8 cellular contexts compared by ENCODE assay signal in the genomic region with DNA sequence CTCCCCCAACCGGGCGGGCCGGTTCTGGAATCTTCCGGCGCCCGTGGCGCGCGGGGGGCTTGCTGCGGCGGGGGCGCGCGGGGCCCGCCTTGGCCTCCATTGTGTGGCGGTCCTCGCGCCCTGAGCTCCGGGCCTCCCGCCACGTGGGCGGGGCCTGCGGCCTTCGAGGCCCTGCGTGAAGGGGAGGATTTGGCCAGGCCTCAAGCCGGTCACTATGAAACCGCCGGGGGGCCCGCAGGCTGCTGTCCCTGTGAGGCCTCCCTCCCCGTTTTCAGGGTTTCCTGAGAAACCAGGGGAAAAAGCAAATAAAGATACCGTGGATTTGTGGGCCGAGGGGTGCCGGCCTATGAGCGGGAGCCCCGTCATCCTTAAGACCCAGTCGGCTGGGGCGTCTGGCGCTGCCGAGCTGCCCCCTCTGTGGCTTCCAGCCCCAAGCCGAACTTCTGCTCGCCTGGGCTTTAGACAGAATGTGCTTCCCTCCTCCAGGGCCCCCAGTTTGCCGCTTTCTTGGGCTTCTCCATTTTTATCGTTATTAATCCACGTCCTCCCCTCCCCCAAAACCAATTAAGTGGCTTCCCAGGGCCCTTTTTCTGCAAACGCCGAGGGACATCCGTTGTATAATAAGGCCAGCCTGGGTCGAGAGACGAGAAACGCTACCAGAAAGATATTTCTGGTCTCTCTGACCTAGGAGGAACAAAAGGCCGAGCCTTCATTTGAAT. TPM values are rescaled to one million over a fixed set of nuclear protein-coding genes. Genes with fewer than 3 reads are reported as not detected.
DNase-seq lines count a peak whose midpoint lies in the region; ATAC-seq and TF ChIP-seq lines count a peak whose summit lies in the region.

No MANE protein-coding gene starts in this region.

- peak in 2 of 4 experiments; percentile 9 to 23 for TF ChIP-seq CTCF in gastroesophageal sphincter (IDR thresholded peaks at IDR 0.05)

- H3K27ac ChIP-seq in gastroesophageal sphincter, result peak overlapping the region; percentile 94 to 99 (median 96)
- peak overlapping the region; percentile 95 for H3K27ac ChIP-seq in urinary bladder (ENCODE audit: low read depth)

- CTCF ChIA-PET in activated naive CD4-positive, alpha-beta T cell treated with anti-CD3 and anti-CD28 coated beads, Interleukin-2, amount 10 ng/mL, durations not matched to agents 7 days and 5 days (lab: Charles Lee), result no interaction called here

- peak overlapping the region; percentile 96 for H3K27ac Mint-ChIP-seq in activated naive CD4-positive, alpha-beta T cell treated with anti-CD3 and anti-CD28 coated beads, Interleukin-2, amount 10 ng/mL, durations not matched to agents 7 days and 5 days

- H3K4me3 Mint-ChIP-seq in activated naive CD4-positive, alpha-beta T cell treated with anti-CD3 and anti-CD28 coated beads, Interleukin-2, amount 10 ng/mL, durations not matched to agents 7 days and 5 days, result peak overlapping the region; percentile 84

- WGBS in gastroesophageal sphincter (ENCODE audit: low coverage in 1 of 2), 2 donors, result 0% methylated on average over 3 to 14 of the region's 51 CpGs
- WGBS in urinary bladder, result under 1% methylated on average over 51 of the region's 51 CpGs

- H3K4me3 ChIP-seq in gastroesophageal sphincter, result peak overlapping the region; percentile 70 to 86
- H3K4me3 ChIP-seq in neuron (ENCODE audit: low read length), result peak overlapping the region; percentile 79
- H3K4me3 ChIP-seq in urinary bladder (ENCODE audit: low read depth, low read length), result peak overlapping the region; percentile 82

- DNase-seq in NCI-H1417 (lab: John Stamatoyannopoulos, UW) (peak; percentile 7 to 80 (median 77)), NCI-H1417 treated with DMSO at 0.1 percent for 48 hours (lab: John Stamatoyannopoulos, UW) (no peak), NCI-H748 treated with DMSO at 0.1 percent for 48 hours (lab: John Stamatoyannopoulos, UW) (peak; percentile 1)
- DNase-seq in activated naive CD4-positive, alpha-beta T cell treated with anti-CD3 and anti-CD28 coated beads, Interleukin-2, amount 10 ng/mL, durations not matched to agents 7 days and 5 days, result peak; percentile 62

- ATAC-seq in HG02870 (IDR thresholded peaks at IDR 0.05; ENCODE audit: unreplicated experiment), result peak; percentile 15
- ATAC-seq in gastroesophageal sphincter, result peak; percentile 63

- H3K4me1 Mint-ChIP-seq in activated naive CD4-positive, alpha-beta T cell treated with anti-CD3 and anti-CD28 coated beads, Interleukin-2, amount 10 ng/mL, durations not matched to agents 7 days and 5 days, result peaks cover 56% of the 10 kb centered on the region

- no peaks in the 10 kb centered on the region for H3K27me3 ChIP-seq in gastroesophageal sphincter
- H3K27me3 ChIP-seq in neuron (ENCODE audit: insufficient read depth, low read length), result no peaks in the 10 kb centered on the region

- no peak for TF ChIP-seq POLR2A in gastroesophageal sphincter (IDR thresholded peaks at IDR 0.05)

- H3K36me3 Mint-ChIP-seq in activated naive CD4-positive, alpha-beta T cell treated with anti-CD3 and anti-CD28 coated beads, Interleukin-2, amount 10 ng/mL, durations not matched to agents 7 days and 5 days, result peaks cover 55% of the 10 kb centered on the region

- no peaks in the 10 kb centered on the region for H3K9me3 ChIP-seq in gastroesophageal sphincter
- H3K9me3 ChIP-seq in neuron (ENCODE audit: low read length), result no peaks in the 10 kb centered on the region

- H3K9me3 Mint-ChIP-seq in activated naive CD4-positive, alpha-beta T cell treated with anti-CD3 and anti-CD28 coated beads, Interleukin-2, amount 10 ng/mL, durations not matched to agents 7 days and 5 days, result no peaks in the 10 kb centered on the region

- H3K36me3 ChIP-seq in gastroesophageal sphincter (peaks cover under 1 to 37% of the 10 kb centered on the region in 2 donors), neuron (ENCODE audit: insufficient read depth, low read length) (peaks cover 55% of the 10 kb centered on the region), urinary bladder (ENCODE audit: insufficient read depth) (no peaks in the 10 kb centered on the region)

- no peak overlapping the region for H2AFZ ChIP-seq in neuron (ENCODE audit: low read depth, low read length)

- TF ChIP-seq EP300 in gastroesophageal sphincter (IDR thresholded peaks at IDR 0.05), result no peak

- H3K4me1 ChIP-seq in gastroesophageal sphincter (peaks cover 10 to 66% (median 40%) of the 10 kb centered on the region in 3 donors), neuron (ENCODE audit: insufficient read depth, low read length) (peaks cover 56% of the 10 kb centered on the region), urinary bladder (ENCODE audit: insufficient read depth) (no peaks in the 10 kb centered on the region)

- H3K27me3 Mint-ChIP-seq in activated naive CD4-positive, alpha-beta T cell treated with anti-CD3 and anti-CD28 coated beads, Interleukin-2, amount 10 ng/mL, durations not matched to agents 7 days and 5 days, result peaks cover 5% of the 10 kb centered on the region

RNA-seq across cellular contexts. Expression of a gene that starts 0.6 kb away (rescaled TPM):
- total RNA-seq in gastroesophageal sphincter (100 to 1,000 TPM; 169 to 209 (median 204) TPM), urinary bladder (98.6 TPM)
- 143 TPM for polyA plus RNA-seq in urinary bladder

RNA-seq across cellular contexts. Expression of a gene that starts 0.9 kb away (rescaled TPM):
- total RNA-seq in gastroesophageal sphincter, result 10 to 100 TPM in 3 of 4 donors, 1 to 10 TPM in 1; 7.2 to 27.7 (median 19.6) TPM
- total RNA-seq in urinary bladder, result 11.7 TPM
- polyA plus RNA-seq in urinary bladder, result 26.9 TPM

RNA-seq across cellular contexts. Expression of a gene that starts 37.8 kb away (rescaled TPM):
- total RNA-seq in gastroesophageal sphincter, result 10 to 100 TPM; 17.8 to 65.5 (median 36.8) TPM
- total RNA-seq in urinary bladder, result 4.8 TPM
- polyA plus RNA-seq in urinary bladder, result 33.7 TPM

RNA-seq across cellular contexts. Expression of a gene that starts 46.8 kb away (rescaled TPM):
- total RNA-seq in gastroesophageal sphincter (under 1 TPM in 3 of 4 donors, not detected in 1; 0.40 to 0.73 (median 0.72) TPM), urinary bladder (0.58 TPM)
- 2.0 TPM for polyA plus RNA-seq in urinary bladder
